In the genomic region with DNA sequence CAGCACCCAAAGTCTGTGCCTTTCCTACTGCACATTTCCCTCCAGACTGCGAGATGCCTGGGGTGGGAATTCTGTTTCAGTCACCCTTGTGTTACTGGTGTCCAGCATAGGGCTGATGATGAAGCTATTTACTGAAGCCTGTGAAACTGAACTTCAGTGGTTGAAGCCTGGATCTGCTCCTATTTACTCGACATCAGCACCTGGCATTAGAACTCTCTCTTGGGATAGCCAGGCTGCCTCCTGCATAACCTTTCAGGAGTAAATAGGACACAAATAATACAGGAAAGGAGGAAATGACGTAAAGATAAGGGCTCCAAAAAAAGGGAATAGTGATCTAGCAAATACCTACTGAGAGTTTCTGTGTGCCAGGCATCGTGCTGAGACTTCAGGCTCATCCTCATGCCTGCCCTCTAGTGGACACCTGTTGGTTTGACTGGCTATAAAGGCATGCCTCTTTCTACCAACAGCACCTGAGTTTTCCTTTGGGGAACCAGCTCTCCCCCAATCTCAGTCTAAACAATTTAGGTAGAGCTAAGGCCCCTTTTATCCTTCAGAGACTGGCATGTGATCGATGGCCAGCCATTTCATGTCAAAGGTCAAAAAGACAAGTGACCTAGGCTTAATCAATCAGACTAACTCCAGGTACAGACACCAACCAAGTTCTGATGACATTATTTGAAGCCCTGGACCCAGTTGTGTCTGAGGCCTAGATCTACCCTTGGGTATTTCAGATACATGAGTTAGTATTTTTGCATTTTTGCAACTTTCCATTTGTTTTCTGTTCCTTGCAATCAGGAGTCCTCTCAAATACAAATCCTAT, we compare ENCODE assay signal across 8 cellular contexts.
DNase-seq lines count a peak whose midpoint lies in the region; ATAC-seq and TF ChIP-seq lines count a peak whose summit lies in the region.

No MANE protein-coding gene starts in this region.

- no peaks in the 10 kb centered on the region for H3K27me3 Mint-ChIP-seq in progenitor cell of endocrine pancreas

- H3K36me3 ChIP-seq in colonic mucosa, result no peaks in the 10 kb centered on the region

- H3K4me3 ChIP-seq in colonic mucosa, result no peak overlapping the region

- ATAC-seq in HG03095 (IDR thresholded peaks at IDR 0.05; ENCODE audit: unreplicated experiment), result no peak

- H3K4me3 Mint-ChIP-seq in progenitor cell of endocrine pancreas (ENCODE audit: low read depth), result no peak overlapping the region

- no peak overlapping the region for H3K9ac ChIP-seq in colonic mucosa (ENCODE audit: low read depth in 2 of 2, low read length in 2 of 2)

- H3K4me1 ChIP-seq in colonic mucosa, result peaks cover 3% of the 10 kb centered on the region

- peaks cover 8% of the 10 kb centered on the region for H3K4me1 Mint-ChIP-seq in progenitor cell of endocrine pancreas (ENCODE audit: low read depth)

- no peaks in the 10 kb centered on the region for H3K27me3 ChIP-seq in colonic mucosa

- intact Hi-C loops in colonic mucosa (cut with DNase I), result loop anchor here (5.0 kb wide), 1 partner anchor 77 kb away; no protein-coding TSS in a partner anchor

- H3K27ac ChIP-seq in colonic mucosa, result no peak overlapping the region

- H3K9me3 ChIP-seq in colonic mucosa, result no peaks in the 10 kb centered on the region

- no peaks in the 10 kb centered on the region for H3K9me3 Mint-ChIP-seq in progenitor cell of endocrine pancreas (ENCODE audit: low read depth)

- H3K27ac Mint-ChIP-seq in progenitor cell of endocrine pancreas, result no peak overlapping the region

- DNase-seq in COLO668 (lab: John Stamatoyannopoulos, UW; ENCODE audit: unreplicated experiment) (peak; percentile 16), GM20000 (ENCODE audit: low spot score) (peak; percentile 31), NCI-H460 (ENCODE audit: extremely low read depth, low read depth) (peak; percentile 51), colonic mucosa (peak; percentile 63), progenitor cell of endocrine pancreas (ENCODE audit: low spot score, unreplicated experiment) (no peak), COLO829 (ENCODE audit: low spot score) (no peak), hippocampal formation (lab: John Stamatoyannopoulos, UW) (no peak)

- no peaks in the 10 kb centered on the region for H3K36me3 Mint-ChIP-seq in progenitor cell of endocrine pancreas (ENCODE audit: insufficient read depth)

- peak; percentile 84 for TF ChIP-seq CTCF in GM20000 (IDR thresholded peaks at IDR 0.05; ENCODE audit: extremely low read depth, missing control alignments)
- TF ChIP-seq CTCF in colonic mucosa (IDR thresholded peaks at IDR 0.05), result peak; percentile 60
- TF ChIP-seq CTCF in progenitor cell of endocrine pancreas (IDR thresholded peaks at IDR 0.05; ENCODE audit: unreplicated experiment), result peak; percentile 82

Comparison
In these comparisons a context has a peak if more than half of its experiments do, and no peak if none do; other contexts are left out.
1. DNase-seq: peak in COLO668 (single experiment), GM20000 (single experiment), NCI-H460 (single experiment) and colonic mucosa (single experiment); none in progenitor cell of endocrine pancreas (single experiment), COLO829 (single experiment) and hippocampal formation (0 of 2).
2. Peak in every context shown above with its lines, with median percentiles within 50 percentile points of each other: CTCF ChIP-seq.